Comparison of ENCODE assay signal across 18 cellular contexts in genomic region chrX:6667048-6667768, GRCh38.
DNase-seq lines count a peak whose midpoint lies in the region; ATAC-seq, FAIRE-seq and TF ChIP-seq lines count a peak whose summit lies in the region.
"Had no signal": no experiment of that assay in that cellular context is flagged by ENCODE, and none has a peak within 500 bp of the region (broad histone marks: within the 10 kb centered on the region; RNA-seq: fewer than 3 reads in every experiment).

No MANE protein-coding gene starts in this region.

- H3K4me3 ChIP-seq in epithelial cell of esophagus (ENCODE audit: low read length): no peak overlapping the region
- H3K4me3 ChIP-seq: lower lobe of right lung, prostate gland, stomach had no signal

- no peak for ATAC-seq in HG02840 (IDR thresholded peaks at IDR 0.05; ENCODE audit: low FRiP score, unreplicated experiment)
- ATAC-seq: activated T-cell treated with anti-CD3 and anti-CD28 coated beads, Interleukin-2, amount 50 U/mL, for 72 hours; lower lobe of right lung; naive thymus-derived CD4-positive, alpha-beta T cell had no signal

- POLR2A ChIA-PET in GM10248 (lab: Yijun Ruan, JAX): interaction anchor here (0.6 kb wide), 1 partner anchor 16 kb away, joined by 5 read pairs; no protein-coding TSS in a partner anchor

- TF ChIP-seq CTCF in epithelial cell of esophagus (IDR thresholded peaks at IDR 0.05; ENCODE audit: insufficient read depth, low read depth, low read length, missing control alignments) (no peak), GM10248 (IDR thresholded peaks at IDR 0.05; ENCODE audit: control extremely low read depth, extremely low read depth, low read depth, missing control alignments) (no peak)

- peak; percentile 5 for DNase-seq in COLO668 (lab: John Stamatoyannopoulos, UW; ENCODE audit: unreplicated experiment)
- no peak for DNase-seq in GM19239 (ENCODE audit: insufficient read length, low spot score)
- peak; percentile 6 for DNase-seq in NAMALWA (ENCODE audit: low spot score)
- DNase-seq in epithelial cell of esophagus (ENCODE audit: low read depth): peak; percentile 64
- DNase-seq in GM10248 (ENCODE audit: extremely low spot score): no peak
- DNase-seq in occipital lobe (lab: John Stamatoyannopoulos, UW): no peak
- no peak for DNase-seq in NCI-H1092 treated with DMSO at 0.1 percent for 48 hours (lab: John Stamatoyannopoulos, UW)
- DNase-seq: activated CD4-positive, alpha-beta memory T cell treated with anti-CD3 and anti-CD28 coated beads, Interleukin-2, amount 10 ng/mL, durations not matched to agents 7 days and 5 days; activated T-cell treated with anti-CD3 and anti-CD28 coated beads, Interleukin-2, amount 50 U/mL, for 72 hours; effector memory CD4-positive, alpha-beta T cell; KG1; lower lobe of right lung; naive thymus-derived CD4-positive, alpha-beta T cell; stimulated activated CD4-positive, alpha-beta T cell treated with anti-CD3 and anti-CD28 coated beads, Interleukin-12 subunit alpha, Interleukin-12 subunit beta, amount 100 ng/mL, for 4 hours; stomach had no signal

- CTCF ChIA-PET in GM10248 (lab: Yijun Ruan, JAX): no interaction called here

- FAIRE-seq in GM19239 (lab: Jason Lieb, UNC): peak; percentile 28
- FAIRE-seq: urothelium cell line had no signal

Comparison
In these comparisons a context has a peak if more than half of its experiments do, and no peak if none do; other contexts are left out.
1. DNase-seq: peak in COLO668 (single experiment), NAMALWA (single experiment) and epithelial cell of esophagus (single experiment); none in GM19239 (single experiment), GM10248 (single experiment), occipital lobe (single experiment) and NCI-H1092 treated with DMSO at 0.1 percent for 48 hours (single experiment).